In genomic region chr4:37902738-37903693, GRCh38 we compare ENCODE assay signal across 16 cellular contexts. TPM values are rescaled to one million over a fixed set of nuclear protein-coding genes. Genes with fewer than 3 reads are reported as not detected.
DNase-seq lines count a peak whose midpoint lies in the region; ATAC-seq, FAIRE-seq and TF ChIP-seq lines count a peak whose summit lies in the region.
"Had no signal": no experiment of that assay in that cellular context is flagged by ENCODE, and none has a peak within 500 bp of the region (broad histone marks: within the 10 kb centered on the region; RNA-seq: fewer than 3 reads in every experiment).

No MANE protein-coding gene starts in this region.

- no peak for FAIRE-seq in pancreas (lab: Jason Lieb, UNC)
- FAIRE-seq: H54 had no signal

- ATAC-seq in left ventricle myocardium superior (peak; percentile 36), left cardiac atrium (no peak), left lobe of liver (peak; percentile 31), pancreas (peak; percentile 20 to 37 (median 26))
- peak; percentile 34 for ATAC-seq in stimulated activated effector memory CD8-positive, alpha-beta T cell treated with anti-CD3 and anti-CD28 coated beads, Interleukin-12 subunit alpha, Interleukin-12 subunit beta, amount 100 ng/mL, for 72 hours

- TF ChIP-seq EP300 in suprapubic skin (IDR thresholded peaks at IDR 0.05): no peak

- H3K4me1 ChIP-seq in pancreas: peaks cover 0 to 3% (median 0%) of the 10 kb centered on the region in 3 donors
- no peaks in the 10 kb centered on the region for H3K4me1 ChIP-seq in suprapubic skin

- no peaks in the 10 kb centered on the region for H3K9me3 ChIP-seq in pancreas
- no peaks in the 10 kb centered on the region for H3K9me3 ChIP-seq in suprapubic skin

- H3K27me3 ChIP-seq in pancreas (no peaks in the 10 kb centered on the region), suprapubic skin (no peaks in the 10 kb centered on the region)
- H3K27me3 ChIP-seq: BLaER1 treated with 17β-estradiol and CSF1 and Interleukin-3, amounts not matched to agents 10 nM and 100 nM had no signal

- H3K27ac ChIP-seq in pancreas (no peak overlapping the region), suprapubic skin (no peak overlapping the region)
- H3K27ac ChIP-seq: BLaER1 treated with 17β-estradiol and CSF1 and Interleukin-3, amounts not matched to agents 10 nM and 100 nM had no signal

- no peak for DNase-seq in left ventricle myocardium superior
- no peak for DNase-seq in left cardiac atrium
- DNase-seq in left lobe of liver (ENCODE audit: low spot score): no peak
- no peak for DNase-seq in pancreas
- no peak for DNase-seq in stimulated activated effector memory CD8-positive, alpha-beta T cell treated with anti-CD3 and anti-CD28 coated beads, Interleukin-12 subunit alpha, Interleukin-12 subunit beta, amount 100 ng/mL, for 72 hours (ENCODE audit: low spot score in 2 of 2)
- no peak for DNase-seq in suprapubic skin (ENCODE audit: low spot score in 2 of 2)
- DNase-seq in cerebellar cortex (ENCODE audit: low spot score): no peak
- DNase-seq in DMS53 treated with DMSO at 0.1 percent for 48 hours (lab: John Stamatoyannopoulos, UW; ENCODE audit: unreplicated experiment): no peak
- DNase-seq: 8988T; ACHN; CD4-positive, CD25-positive, alpha-beta regulatory T cell; DMS53 had no signal

- peak overlapping the region in 3 of 4 donors; percentile 8 to 31 (median 12) for H3K4me3 ChIP-seq in pancreas
- H3K4me3 ChIP-seq in suprapubic skin: no peak overlapping the region
- H3K4me3 ChIP-seq: BLaER1 treated with 17β-estradiol and CSF1 and Interleukin-3, amounts not matched to agents 10 nM and 100 nM had no signal

- intact Hi-C loops in left ventricle myocardium superior (cut with micrococcal nuclease) (no loop called here), left cardiac atrium (cut with DNase I) (no loop called here), pancreas (cut with DNase I) (no loop called here)

- H3K9me3 Mint-ChIP-seq in stimulated activated effector memory CD8-positive, alpha-beta T cell treated with anti-CD3 and anti-CD28 coated beads, Interleukin-12 subunit alpha, Interleukin-12 subunit beta, amount 100 ng/mL, for 72 hours: no peaks in the 10 kb centered on the region
- H3K9me3 Mint-ChIP-seq: CD4-positive, CD25-positive, alpha-beta regulatory T cell had no signal

- no peak for TF ChIP-seq POLR2A in suprapubic skin (IDR thresholded peaks at IDR 0.05)

- no peak overlapping the region for H3K27ac Mint-ChIP-seq in stimulated activated effector memory CD8-positive, alpha-beta T cell treated with anti-CD3 and anti-CD28 coated beads, Interleukin-12 subunit alpha, Interleukin-12 subunit beta, amount 100 ng/mL, for 72 hours

- peaks cover 7% of the 10 kb centered on the region for H3K36me3 Mint-ChIP-seq in stimulated activated effector memory CD8-positive, alpha-beta T cell treated with anti-CD3 and anti-CD28 coated beads, Interleukin-12 subunit alpha, Interleukin-12 subunit beta, amount 100 ng/mL, for 72 hours

- WGBS in pancreas, 2 donors: 37 to 42% methylated on average over 9 of the region's 9 CpGs
- 83% methylated on average over 9 of the region's 9 CpGs for WGBS in suprapubic skin

- no peak overlapping the region for H3K4me3 Mint-ChIP-seq in stimulated activated effector memory CD8-positive, alpha-beta T cell treated with anti-CD3 and anti-CD28 coated beads, Interleukin-12 subunit alpha, Interleukin-12 subunit beta, amount 100 ng/mL, for 72 hours

- TF ChIP-seq CTCF in pancreas (IDR thresholded peaks at IDR 0.05): no peak
- TF ChIP-seq CTCF in suprapubic skin (IDR thresholded peaks at IDR 0.05): no peak

- peaks cover 28% of the 10 kb centered on the region for H3K4me1 Mint-ChIP-seq in stimulated activated effector memory CD8-positive, alpha-beta T cell treated with anti-CD3 and anti-CD28 coated beads, Interleukin-12 subunit alpha, Interleukin-12 subunit beta, amount 100 ng/mL, for 72 hours

- H3K36me3 ChIP-seq in pancreas (no peaks in the 10 kb centered on the region), suprapubic skin (no peaks in the 10 kb centered on the region)

RNA-seq across cellular contexts. Expression of gene TBC1D1, which starts 12.1 kb away (rescaled TPM):
- total RNA-seq in left ventricle myocardium superior: 118 TPM
- total RNA-seq in left cardiac atrium: 100 to 1,000 TPM; 116 to 130 TPM
- total RNA-seq in left lobe of liver: 28.0 TPM
- 10 to 100 TPM; 16.2 to 41.0 (median 28.3) TPM for total RNA-seq in pancreas
- 10 to 100 TPM; 22.1 to 23.2 TPM for polyA plus RNA-seq in pancreas
- 10 to 100 TPM; 16.3 to 32.0 (median 22.2) TPM for total RNA-seq in suprapubic skin

RNA-seq across cellular contexts. Expression of gene PTTG2, which starts 57.2 kb away (rescaled TPM):
- total RNA-seq in left ventricle myocardium superior (1.0 TPM), left cardiac atrium (1 to 10 TPM in 1 of 2 donors, under 1 TPM in 1; 0.89 to 1.0 TPM), left lobe of liver (not detected), pancreas (under 1 TPM in 5 of 6 donors, not detected in 1; 0.31 to 0.94 (median 0.79) TPM), suprapubic skin (not detected)
- polyA plus RNA-seq in pancreas: under 1 TPM; 0.30 to 0.38 TPM
- total RNA-seq: Daoy, HT-29 had no signal
- polyA plus RNA-seq: CD4-positive, CD25-positive, alpha-beta regulatory T cell had no signal

Comparison
In these comparisons a context has a peak if more than half of its experiments do, and no peak if none do; other contexts are left out.
1. ATAC-seq: peak in left ventricle myocardium superior (single experiment), left lobe of liver (single experiment), pancreas (4 of 4) and stimulated activated effector memory CD8-positive, alpha-beta T cell treated with anti-CD3 and anti-CD28 coated beads, Interleukin-12 subunit alpha, Interleukin-12 subunit beta, amount 100 ng/mL, for 72 hours (single experiment); none in left cardiac atrium (0 of 2).